Comparison of ENCODE assay signal across 15 cellular contexts in the genomic region with DNA sequence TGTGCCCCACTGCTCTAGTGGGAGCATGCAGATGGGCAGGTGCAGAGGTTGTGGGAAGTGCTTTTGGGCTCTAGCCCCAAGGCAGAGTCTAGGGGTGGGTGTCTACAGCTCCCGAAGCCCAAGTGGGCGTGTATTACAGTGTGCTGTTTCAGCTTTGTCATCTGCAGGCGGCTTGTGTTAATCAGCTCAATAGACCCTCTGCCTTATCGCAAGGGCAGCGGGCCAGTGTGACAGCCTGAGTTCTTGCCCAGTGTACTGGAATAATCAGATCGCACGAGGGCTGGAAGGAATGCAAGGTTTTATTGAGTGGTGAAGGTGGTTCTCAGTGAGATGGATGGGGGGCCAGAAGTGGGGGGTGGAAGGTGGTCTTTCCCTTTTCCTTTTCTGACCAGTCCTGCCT.
DNase-seq lines count a peak whose midpoint lies in the region; TF ChIP-seq lines count a peak whose summit lies in the region.
"Had no signal": no experiment of that assay in that cellular context is flagged by ENCODE, and none has a peak within 500 bp of the region (broad histone marks: within the 10 kb centered on the region; RNA-seq: fewer than 3 reads in every experiment).

No MANE protein-coding gene starts in this region.

- H3K4me3 ChIP-seq in ectodermal cell (ENCODE audit: insufficient read depth, low read depth, low read length), result no peak overlapping the region
- H3K4me3 ChIP-seq: BLaER1, GM23248 had no signal

- H3K27ac Mint-ChIP-seq in CD14-positive monocyte, result no peak overlapping the region

- H3K36me3 ChIP-seq in ectodermal cell (ENCODE audit: control insufficient read depth, insufficient read depth, low read length), result no peaks in the 10 kb centered on the region
- H3K36me3 ChIP-seq: BLaER1 had no signal

- H3K27me3 ChIP-seq in ectodermal cell (ENCODE audit: control insufficient read depth, insufficient read depth, low read length, poor library complexity, severe bottlenecking), result no peaks in the 10 kb centered on the region

- intact Hi-C loops in CD14-positive monocyte (cut with micrococcal nuclease), result no loop called here

- H3K9me3 ChIP-seq in ectodermal cell (ENCODE audit: control insufficient read depth, low read length), result no peaks in the 10 kb centered on the region
- H3K9me3 ChIP-seq: BLaER1 had no signal

- H3K36me3 Mint-ChIP-seq in CD14-positive monocyte, result no peaks in the 10 kb centered on the region
- H3K36me3 Mint-ChIP-seq: CD4-positive, CD25-positive, alpha-beta regulatory T cell had no signal

- H3K27ac ChIP-seq in ectodermal cell (ENCODE audit: insufficient read depth, low read depth, low read length, poor library complexity, severe bottlenecking), result peak overlapping the region; percentile 36
- H3K27ac ChIP-seq: 22Rv1, BLaER1, GM23248 had no signal

- WGBS in ectodermal cell, 2 experiments, result 81 to 84% methylated on average over 7 of the region's 7 CpGs

- no peaks in the 10 kb centered on the region for H3K4me1 ChIP-seq in ectodermal cell (ENCODE audit: control insufficient read depth, insufficient read depth, low read length)
- H3K4me1 ChIP-seq: BLaER1 had no signal

- peaks cover 0 to 2% (median 0%) of the 10 kb centered on the region in 3 donors for H3K27me3 Mint-ChIP-seq in CD14-positive monocyte (ENCODE audit: low read depth in 3 of 3)
- H3K27me3 Mint-ChIP-seq: CD4-positive, CD25-positive, alpha-beta regulatory T cell had no signal

- DNase-seq in NCI-H748 (lab: John Stamatoyannopoulos, UW; ENCODE audit: unreplicated experiment) (peak; percentile 26), NCI-H748 treated with DMSO at 0.1 percent for 48 hours (lab: John Stamatoyannopoulos, UW) (no peak), SK-N-DZ (ENCODE audit: low spot score) (peak; percentile 3), retina (peak; percentile 55), CD14-positive monocyte (ENCODE audit: low spot score) (no peak), GOT3 (lab: John Stamatoyannopoulos, UW) (no peak), erythroblast (lab: John Stamatoyannopoulos, UW) (no peak)
- DNase-seq: CD4-positive, CD25-positive, alpha-beta regulatory T cell; DMS53; GF-D8; GM23248; H9 had no signal

- no peak overlapping the region for H3K4me3 Mint-ChIP-seq in CD14-positive monocyte
- H3K4me3 Mint-ChIP-seq: CD4-positive, CD25-positive, alpha-beta regulatory T cell; H9 had no signal

- TF ChIP-seq CTCF in CD14-positive monocyte (IDR thresholded peaks at IDR 0.05), result no peak

- no peak for TF ChIP-seq POLR2A in erythroblast (IDR thresholded peaks at IDR 0.05; ENCODE audit: low read length)

- H3K4me1 Mint-ChIP-seq in CD14-positive monocyte, result no peaks in the 10 kb centered on the region
- H3K4me1 Mint-ChIP-seq: CD4-positive, CD25-positive, alpha-beta regulatory T cell had no signal

- peaks cover 0 to 21% (median 4%) of the 10 kb centered on the region in 7 donors for H3K9me3 Mint-ChIP-seq in CD14-positive monocyte

Comparison
In these comparisons a context has a peak if more than half of its experiments do, and no peak if none do; other contexts are left out.
1. DNase-seq: peak in NCI-H748 (single experiment), SK-N-DZ (single experiment) and retina (single experiment); none in NCI-H748 treated with DMSO at 0.1 percent for 48 hours (single experiment), CD14-positive monocyte (single experiment), GOT3 (single experiment) and erythroblast (0 of 2).